Comparison of ENCODE assay signal across 21 cellular contexts in the genomic region with DNA sequence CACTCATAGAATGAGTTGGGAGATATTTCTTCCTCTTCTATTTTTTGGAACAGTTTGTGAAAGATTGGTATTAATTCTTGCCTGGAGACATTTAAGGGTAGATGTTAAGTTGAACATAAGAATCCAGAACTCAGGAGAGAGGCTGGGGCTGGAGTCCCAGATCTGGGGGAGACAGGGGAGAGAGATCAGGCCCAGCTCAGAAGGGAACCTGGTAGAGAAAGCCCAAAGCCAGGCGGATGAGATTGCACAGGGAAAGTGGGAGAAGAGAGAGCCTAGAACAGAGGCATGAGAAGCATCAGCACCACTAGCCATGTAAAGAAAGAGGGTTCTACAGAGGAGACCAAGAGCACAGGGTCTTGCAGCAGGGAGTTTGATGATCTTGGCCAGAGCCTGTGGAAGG.
"Had no signal": no experiment of that assay in that cellular context is flagged by ENCODE, and none has a peak within 500 bp of the region (broad histone marks: within the 10 kb centered on the region; RNA-seq: fewer than 3 reads in every experiment).

No MANE protein-coding gene starts in this region.

- H3K36me3 ChIP-seq: SJSA1 had no signal

- H3K27ac ChIP-seq: KMS-11, SJSA1, SK-N-MC had no signal

- H3K27me3 ChIP-seq: SJSA1 had no signal

- DNase-seq: Kasumi-1, MM.1S, NCI-H1048, NCI-H1105, NCI-H1436, NCI-H187, NCI-H2029, NCI-H2081 treated with DMSO at 0.1 percent for 48 hours, NCI-H2171, NCI-H226, NCI-H446, NCI-H510A, NCI-H524 treated with DMSO at 0.1 percent for 48 hours, NCI-H69, NCI-H774, Right ventricle myocardium superior, RPMI8226, SIG-M5 had no signal

- H3K4me3 ChIP-seq: SJSA1, SK-N-MC had no signal

- H3K4me1 ChIP-seq: SJSA1 had no signal
